ENCODE assay signal across 8 cellular contexts in genomic region chr12:121806556-121807308, GRCh38. TPM values are rescaled to one million over a fixed set of nuclear protein-coding genes. Genes with fewer than 3 reads are reported as not detected.
DNase-seq lines count a peak whose midpoint lies in the region; ATAC-seq and TF ChIP-seq lines count a peak whose summit lies in the region.

No MANE protein-coding gene starts in this region.

- no peak overlapping the region for H2AFZ ChIP-seq in Karpas-422 (ENCODE audit: low read length)

- H3K4me3 ChIP-seq in Karpas-422 (ENCODE audit: low read length) (no peak overlapping the region; the same call in 1 of the 2 replicates), cardiac fibroblast (replicated peaks in 1 of 2; ENCODE audit: low read depth in 2 of 2, low read length in 2 of 2) (peak overlapping the region; percentile 68 to 69), mucosa of descending colon (no peak overlapping the region)

- no peak for DNase-seq in CD14-positive monocyte (ENCODE audit: low spot score)
- DNase-seq in Karpas-422 = no peak
- DNase-seq in cardiac fibroblast (ENCODE audit: low read depth in 2 of 2) = peak; percentile 36
- peak; percentile 45 to 53 (median 50) for DNase-seq in mucosa of descending colon
- DNase-seq in SKM-1 (lab: John Stamatoyannopoulos, UW; ENCODE audit: unreplicated experiment) = no peak

- peak overlapping the region; percentile 86 for H3K4me2 ChIP-seq in Karpas-422 (ENCODE audit: low read depth, low read length, poor library complexity, severe bottlenecking)

- H3K9ac ChIP-seq in Karpas-422 (ENCODE audit: low read length) = no peak overlapping the region

- H3K9me3 ChIP-seq in Karpas-422 (ENCODE audit: low read length) (no peaks in the 10 kb centered on the region), mucosa of descending colon (no peaks in the 10 kb centered on the region)

- peaks cover 43% of the 10 kb centered on the region for H4K20me1 ChIP-seq in Karpas-422 (ENCODE audit: insufficient read depth, low read depth, low read length)

- H3K4me1 ChIP-seq in Karpas-422 (ENCODE audit: low read length) (peaks cover 66% of the 10 kb centered on the region), mucosa of descending colon (ENCODE audit: low read depth) (peaks cover 30% of the 10 kb centered on the region)

- intact Hi-C loops in CD14-positive monocyte (cut with micrococcal nuclease) = no loop called here
- intact Hi-C loops in mucosa of descending colon (cut with DNase I, micrococcal nuclease) = no loop called here

- H3K36me3 ChIP-seq in Karpas-422 (ENCODE audit: insufficient read depth, low read length) (no peaks in the 10 kb centered on the region), mucosa of descending colon (ENCODE audit: low read depth) (no peaks in the 10 kb centered on the region)

- ATAC-seq in mucosa of descending colon = peak; percentile 29
- no peak for ATAC-seq in HG03520 (IDR thresholded peaks at IDR 0.05; ENCODE audit: unreplicated experiment)
- ATAC-seq in HG02610 (IDR thresholded peaks at IDR 0.05; ENCODE audit: unreplicated experiment) = no peak
- ATAC-seq in HG03457 (IDR thresholded peaks at IDR 0.05; ENCODE audit: unreplicated experiment) = no peak

- no peak overlapping the region for H3K27ac ChIP-seq in Karpas-422 (ENCODE audit: low read length)

- peaks cover 31 to 49% of the 10 kb centered on the region in 2 donors for H3K36me3 Mint-ChIP-seq in CD14-positive monocyte

- peak overlapping the region; percentile 63 to 91 (median 90) for H3K27ac Mint-ChIP-seq in CD14-positive monocyte

- no peaks in the 10 kb centered on the region for H3K9me2 ChIP-seq in Karpas-422 (replicated peaks; ENCODE audit: insufficient read depth, low read length)

- peaks cover 46% of the 10 kb centered on the region for H3K4me1 Mint-ChIP-seq in CD14-positive monocyte

- TF ChIP-seq CTCF in CD14-positive monocyte (IDR thresholded peaks at IDR 0.05) (no peak), cardiac fibroblast (IDR thresholded peaks at IDR 0.05; ENCODE audit: low read depth, low read length) (no peak), mucosa of descending colon (IDR thresholded peaks at IDR 0.05) (no peak)

- H3K27me3 ChIP-seq in Karpas-422 (ENCODE audit: low read length) = no peaks in the 10 kb centered on the region; the same call in 1 of the 2 replicates

- peak overlapping the region; percentile 96 to 97 for H3K4me3 Mint-ChIP-seq in CD14-positive monocyte

- H3K9me3 Mint-ChIP-seq in CD14-positive monocyte = peaks cover 0 to 3% (median 0%) of the 10 kb centered on the region in 7 donors

- peaks cover 0 to 4% (median 3%) of the 10 kb centered on the region in 3 donors for H3K27me3 Mint-ChIP-seq in CD14-positive monocyte (ENCODE audit: low read depth in 3 of 3)

- no peaks in the 10 kb centered on the region for H3K79me2 ChIP-seq in Karpas-422 (ENCODE audit: low read length)

RNA-seq across cellular contexts. Expression of gene SETD1B, which starts 2.9 kb away (rescaled TPM):
- under 1 TPM; 0.28 to 0.60 TPM for polyA plus RNA-seq in CD14-positive monocyte
- 2.1 and 2.3 TPM in 2 replicates for total RNA-seq in Karpas-422 (2014; rRNA removed; shearing (Covaris generic); ENCODE audit: low replicate concordance)
- total RNA-seq in mucosa of descending colon = 10 to 100 TPM; 23.8 to 38.3 (median 27.5) TPM

RNA-seq across cellular contexts. Expression of gene RHOF, which starts 13.2 kb away (rescaled TPM):
- 10 to 100 TPM in 1 of 2 donors, 1 to 10 TPM in 1; 7.1 to 13.6 TPM for polyA plus RNA-seq in CD14-positive monocyte
- 7.2 and 17.5 TPM in 2 replicates for total RNA-seq in Karpas-422 (2014; rRNA removed; shearing (Covaris generic); ENCODE audit: low replicate concordance)
- 10 to 100 TPM; 45.5 to 86.7 (median 83.2) TPM for total RNA-seq in mucosa of descending colon

RNA-seq across cellular contexts. Expression of gene HPD, which starts 51.9 kb away (rescaled TPM):
- under 1 TPM in 1 of 2 donors, not detected in 1; 0.75 TPM for polyA plus RNA-seq in CD14-positive monocyte
- not detected in 2 replicates for total RNA-seq in Karpas-422 (2014; rRNA removed; shearing (Covaris generic); ENCODE audit: low replicate concordance)
- total RNA-seq in mucosa of descending colon = 1 to 10 TPM in 1 of 3 donors, under 1 TPM in 1, not detected in 1; 0.63 to 1.0 TPM

Comparison
In these comparisons a context has a peak if more than half of its experiments do, and no peak if none do; other contexts are left out.
1. DNase-seq: peak in cardiac fibroblast (2 of 2) and mucosa of descending colon (3 of 3); none in CD14-positive monocyte (single experiment), Karpas-422 (single experiment) and SKM-1 (single experiment).
2. H3K4me3 ChIP-seq: peak in cardiac fibroblast (2 of 2); none in Karpas-422 (single experiment) and mucosa of descending colon (single experiment).